In genomic region chr6:20352346-20352745, GRCh38 we compare ENCODE assay signal across 1 cellular context.
TF ChIP-seq lines count a peak whose summit lies in the region.

No MANE protein-coding gene starts in this region.

TF ChIP-seq in IMR-90, 13 proteins besides CTCF, POLR2A, EP300 and RAD21 (continued from another document):
- no peak for TF ChIP-seq CEBPB (IDR thresholded peaks at IDR 0.05; ENCODE audit: low read depth, low read length)
- TF ChIP-seq MAFK (IDR thresholded peaks at IDR 0.05; ENCODE audit: low read depth, low read length) = no peak
- no peak for TF ChIP-seq SMC3 (IDR thresholded peaks at IDR 0.05; ENCODE audit: low read depth, low read length)
- TF ChIP-seq MXI1 (IDR thresholded peaks at IDR 0.05; ENCODE audit: borderline replicate concordance, low read depth, low read length) = no peak
- TF ChIP-seq RFX5 (IDR thresholded peaks at IDR 0.05; ENCODE audit: low read depth, low read length) = no peak
- no peak for TF ChIP-seq FOS (IDR thresholded peaks at IDR 0.05; ENCODE audit: low read depth, low read length)
- no peak for TF ChIP-seq BHLHE40 (IDR thresholded peaks at IDR 0.05; ENCODE audit: low read depth, low read length)
- TF ChIP-seq ELK1 (IDR thresholded peaks at IDR 0.05; ENCODE audit: borderline replicate concordance, low read depth, low read length) = no peak
- no peak for TF ChIP-seq RCOR1 (IDR thresholded peaks at IDR 0.05; ENCODE audit: insufficient replicate concordance, low read length)
TF ChIP-seq in IMR-90: peak in this region for 0.
